12 cellular contexts compared by ENCODE assay signal in the genomic region with DNA sequence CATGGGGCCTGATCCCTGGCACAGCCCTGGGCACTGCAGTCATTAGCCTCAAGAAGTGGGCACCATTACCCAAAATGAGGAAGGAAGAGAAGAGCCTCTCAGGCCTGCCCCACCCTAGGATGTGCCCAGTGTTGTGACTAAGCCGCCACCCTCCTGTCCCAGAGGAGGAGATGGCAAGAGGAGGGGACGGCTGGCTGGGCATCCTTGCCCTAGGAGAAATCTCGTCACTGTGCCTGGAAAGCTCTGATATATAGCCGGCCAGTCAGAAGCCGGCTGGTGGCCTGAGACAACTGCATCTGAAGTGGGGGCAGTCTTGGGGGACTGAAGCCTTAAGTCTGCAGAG.
A peak's percentile ranks its signal among the peaks of the same experiment; 100 is the strongest.
DNase-seq lines count a peak whose midpoint lies in the region; ATAC-seq and TF ChIP-seq lines count a peak whose summit lies in the region.
"Had no signal": no experiment of that assay in that cellular context is flagged by ENCODE, and none has a peak within 500 bp of the region (broad histone marks: within the 10 kb centered on the region; RNA-seq: fewer than 3 reads in every experiment).

No MANE protein-coding gene starts in this region.

- WGBS in sigmoid colon, 2 donors = 73 to 81% methylated on average over 5 of the region's 5 CpGs

- no peaks in the 10 kb centered on the region for H3K4me1 ChIP-seq in CD4-positive, CD25-positive, alpha-beta regulatory T cell (ENCODE audit: control insufficient read depth, insufficient read depth, low read length, poor library complexity, severe bottlenecking)
- H3K4me1 ChIP-seq in KMS-11 (ENCODE audit: low read depth, poor library complexity, severe bottlenecking) (peaks cover 29% of the 10 kb centered on the region), sigmoid colon (peaks cover 0 to 16% (median 9%) of the 10 kb centered on the region in 4 donors)

- H3K27me3 ChIP-seq in CD4-positive, CD25-positive, alpha-beta regulatory T cell (ENCODE audit: control insufficient read depth, insufficient read depth, low read length) = no peaks in the 10 kb centered on the region
- H3K27me3 ChIP-seq in KMS-11 (ENCODE audit: insufficient read depth, low read depth) (no peaks in the 10 kb centered on the region), sigmoid colon (no peaks in the 10 kb centered on the region)

- H3K9me3 Mint-ChIP-seq in CD4-positive, CD25-positive, alpha-beta regulatory T cell = peaks cover 0 to 5% (median 0%) of the 10 kb centered on the region in 7 donors
- no peaks in the 10 kb centered on the region for H3K9me3 Mint-ChIP-seq in immature natural killer cell
- H3K9me3 Mint-ChIP-seq: mesothelial cell of epicardium had no signal

- TF ChIP-seq EP300 in sigmoid colon (IDR thresholded peaks at IDR 0.05) = no peak

- no peaks in the 10 kb centered on the region for H4K20me1 ChIP-seq in KMS-11 (ENCODE audit: insufficient read depth)

- ATAC-seq in CD4-positive, CD25-positive, alpha-beta regulatory T cell (ENCODE audit: low read depth in 2 of 2) = no peak

- TF ChIP-seq POLR2A in sigmoid colon (IDR thresholded peaks at IDR 0.05) (no peak), erythroblast (IDR thresholded peaks at IDR 0.05; ENCODE audit: low read length) (no peak)

- H3K4me3 Mint-ChIP-seq in CD4-positive, CD25-positive, alpha-beta regulatory T cell = no peak overlapping the region
- H3K4me3 Mint-ChIP-seq in immature natural killer cell = no peak overlapping the region
- H3K4me3 Mint-ChIP-seq: mesothelial cell of epicardium had no signal

- H3K27me3 Mint-ChIP-seq in CD4-positive, CD25-positive, alpha-beta regulatory T cell = no peaks in the 10 kb centered on the region
- H3K27me3 Mint-ChIP-seq in immature natural killer cell (ENCODE audit: low read depth in 3 of 3) = peaks cover 0 to 6% (median 2%) of the 10 kb centered on the region in 3 donors

- no peak overlapping the region for H3K9ac ChIP-seq in KMS-11

- H3K36me3 Mint-ChIP-seq in CD4-positive, CD25-positive, alpha-beta regulatory T cell = peaks cover 4% of the 10 kb centered on the region
- H3K36me3 Mint-ChIP-seq in immature natural killer cell = peaks cover 8 to 17% (median 11%) of the 10 kb centered on the region in 3 donors
- H3K36me3 Mint-ChIP-seq: mesothelial cell of epicardium had no signal

- H3K9me3 ChIP-seq in CD4-positive, CD25-positive, alpha-beta regulatory T cell (ENCODE audit: control insufficient read depth in 2 of 2, low read length in 2 of 2) = peaks cover 0 to 7% of the 10 kb centered on the region in 2 experiments
- H3K9me3 ChIP-seq in sigmoid colon = no peaks in the 10 kb centered on the region

- H3K4me2 ChIP-seq in KMS-11 = 0 out of 2 replicates have a peak overlapping the region, but pooled peaks have one; percentile 13

- no peaks in the 10 kb centered on the region for H3K36me3 ChIP-seq in CD4-positive, CD25-positive, alpha-beta regulatory T cell (ENCODE audit: control insufficient read depth, insufficient read depth, low read length)
- H3K36me3 ChIP-seq in KMS-11 (ENCODE audit: insufficient read depth) (no peaks in the 10 kb centered on the region), sigmoid colon (no peaks in the 10 kb centered on the region)

- no peaks in the 10 kb centered on the region for H3K79me2 ChIP-seq in KMS-11 (ENCODE audit: insufficient read depth, low read depth)

- H3K27ac ChIP-seq in CD4-positive, CD25-positive, alpha-beta regulatory T cell (ENCODE audit: insufficient read depth, low read length, poor library complexity, severe bottlenecking) = no peak overlapping the region
- no peak overlapping the region; the same call in 1 of the 2 replicates for H3K27ac ChIP-seq in KMS-11
- peak overlapping the region in 3 of 4 donors; percentile 9 to 61 (median 31) for H3K27ac ChIP-seq in sigmoid colon
- H3K27ac ChIP-seq: HL-60 had no signal

- no peak for DNase-seq in CD4-positive, CD25-positive, alpha-beta regulatory T cell
- DNase-seq in immature natural killer cell (no peak), sigmoid colon (peak; percentile 76), islet precursor cell (no peak), erythroblast (lab: John Stamatoyannopoulos, UW) (no peak), NCI-H2081 treated with DMSO at 0.1 percent for 48 hours (lab: John Stamatoyannopoulos, UW) (no peak)
- DNase-seq: activated CD4-positive, alpha-beta T cell treated with anti-CD3 and anti-CD28 coated beads, Interleukin-2, amount 50 U/mL, for 4 hours; NCI-H2029; SHP77 treated with DMSO at 0.1 percent for 48 hours had no signal

- peak overlapping the region in 2 of 3 donors; percentile 66 to 89 for H3K27ac Mint-ChIP-seq in CD4-positive, CD25-positive, alpha-beta regulatory T cell
- peak overlapping the region; percentile 52 to 92 (median 86) for H3K27ac Mint-ChIP-seq in immature natural killer cell
- H3K27ac Mint-ChIP-seq: mesothelial cell of epicardium had no signal

- H3K4me3 ChIP-seq in CD4-positive, CD25-positive, alpha-beta regulatory T cell (ENCODE audit: low read depth, low read length) = no peak overlapping the region
- H3K4me3 ChIP-seq in KMS-11 (IDR thresholded peaks at IDR 0.05; ENCODE audit: insufficient read depth, low read depth, low read length) (no peak overlapping the region), sigmoid colon (no peak overlapping the region)

- TF ChIP-seq CTCF in KMS-11 (conservative IDR thresholded peaks at IDR 0.05; ENCODE audit: low read depth, low read length) (no peak), sigmoid colon (IDR thresholded peaks at IDR 0.05) (no peak)

- H3K4me1 Mint-ChIP-seq in CD4-positive, CD25-positive, alpha-beta regulatory T cell = peaks cover 0 to 21% (median 15%) of the 10 kb centered on the region in 4 donors
- H3K4me1 Mint-ChIP-seq in immature natural killer cell = peaks cover 39 to 64% of the 10 kb centered on the region in 2 donors
- H3K4me1 Mint-ChIP-seq: mesothelial cell of epicardium had no signal

- no peak overlapping the region for H2AFZ ChIP-seq in KMS-11 (ENCODE audit: low read depth)

- intact Hi-C loops in sigmoid colon (cut with DNase I) = no loop called here

Comparison
In these comparisons a context has a peak if more than half of its experiments do, and no peak if none do; other contexts are left out.
1. H3K27ac ChIP-seq: peak in sigmoid colon (3 of 4); none in CD4-positive, CD25-positive, alpha-beta regulatory T cell (single experiment) and KMS-11 (single experiment).